Comparison of ENCODE assay signal across 13 cellular contexts in the genomic region with DNA sequence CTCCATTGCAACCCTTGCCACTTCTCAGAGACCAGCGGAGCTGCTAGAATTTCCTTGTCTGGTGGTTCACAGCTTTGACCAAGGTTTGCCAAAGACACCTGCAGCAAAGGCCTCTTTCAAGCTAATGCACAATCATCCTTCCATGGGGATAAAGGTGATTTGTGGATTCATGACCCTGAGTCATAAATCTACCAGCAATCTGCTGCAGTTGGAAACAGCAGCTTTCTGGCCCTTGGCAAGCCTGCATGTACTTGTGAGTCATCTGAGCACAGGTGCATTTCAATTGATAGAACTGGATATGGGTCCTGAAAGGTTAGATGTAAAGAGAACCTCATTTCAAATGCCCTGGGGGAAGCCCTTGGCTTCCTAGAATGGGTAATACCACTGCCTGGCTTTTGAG. TPM values are rescaled to one million over a fixed set of nuclear protein-coding genes. Genes with fewer than 3 reads are reported as not detected.
DNase-seq lines count a peak whose midpoint lies in the region; ATAC-seq, FAIRE-seq and TF ChIP-seq lines count a peak whose summit lies in the region.
"Had no signal": no experiment of that assay in that cellular context is flagged by ENCODE, and none has a peak within 500 bp of the region (broad histone marks: within the 10 kb centered on the region; RNA-seq: fewer than 3 reads in every experiment).

No MANE protein-coding gene starts in this region.

- peak overlapping the region; percentile 57 for H3K27ac Mint-ChIP-seq in activated CD4-positive, alpha-beta T cell treated with anti-CD3 and anti-CD28 coated beads, Interleukin-2, amount 10 ng/mL, durations not matched to agents 24 days and 14 days
- H3K27ac Mint-ChIP-seq in stimulated activated memory B cell treated with anti-CD40 and anti-IgM and Interleukin-4, amounts not matched to agents 10 μg/mL and 1 μg/mL and 100 μg/mL, for 72 hours, result peak overlapping the region; percentile 55

- no peak for TF ChIP-seq CTCF in bronchial epithelial cell (IDR thresholded peaks at IDR 0.05; ENCODE audit: insufficient read depth, low read length, severe bottlenecking)

- DNase-seq in activated CD4-positive, alpha-beta T cell treated with anti-CD3 and anti-CD28 coated beads, Interleukin-2, amount 10 ng/mL, durations not matched to agents 24 days and 14 days, result no peak
- DNase-seq in activated CD4-positive, alpha-beta T cell treated with anti-CD3 and anti-CD28 coated beads, Interleukin-2, amount 50 U/mL, for 4 hours, result no peak
- DNase-seq in NCI-H2196 treated with DMSO at 0.1 percent for 48 hours (lab: John Stamatoyannopoulos, UW; ENCODE audit: unreplicated experiment) (peak; percentile 70), bronchial epithelial cell (ENCODE audit: low read depth) (peak; percentile 91), head of caudate nucleus (no peak), islet precursor cell (no peak), NOMO-1 treated with DMSO at 0.1 percent for 48 hours (lab: John Stamatoyannopoulos, UW; ENCODE audit: unreplicated experiment) (no peak)
- DNase-seq: left ventricle myocardium inferior, NCI-H2029 treated with DMSO at 0.1 percent for 48 hours, tibial artery had no signal

- peaks cover 12% of the 10 kb centered on the region for H3K27me3 Mint-ChIP-seq in activated CD4-positive, alpha-beta T cell treated with anti-CD3 and anti-CD28 coated beads, Interleukin-2, amount 10 ng/mL, durations not matched to agents 24 days and 14 days
- no peaks in the 10 kb centered on the region for H3K27me3 Mint-ChIP-seq in stimulated activated memory B cell treated with anti-CD40 and anti-IgM and Interleukin-4, amounts not matched to agents 10 μg/mL and 1 μg/mL and 100 μg/mL, for 72 hours

- peaks cover 5% of the 10 kb centered on the region for H3K27me3 ChIP-seq in bronchial epithelial cell (ENCODE audit: control insufficient read depth, insufficient read depth, low read length)
- H3K27me3 ChIP-seq: tibial artery had no signal

- H3K9me3 Mint-ChIP-seq in activated CD4-positive, alpha-beta T cell treated with anti-CD3 and anti-CD28 coated beads, Interleukin-2, amount 10 ng/mL, durations not matched to agents 24 days and 14 days, result no peaks in the 10 kb centered on the region
- no peaks in the 10 kb centered on the region for H3K9me3 Mint-ChIP-seq in stimulated activated memory B cell treated with anti-CD40 and anti-IgM and Interleukin-4, amounts not matched to agents 10 μg/mL and 1 μg/mL and 100 μg/mL, for 72 hours

- no peak overlapping the region for H3K4me3 ChIP-seq in bronchial epithelial cell (ENCODE audit: low read depth, low read length)
- H3K4me3 ChIP-seq: GM12878, left ventricle myocardium inferior, SK-N-MC, tibial artery had no signal

- peak; percentile 96 for FAIRE-seq in bronchial epithelial cell (lab: Jason Lieb, UNC)
- FAIRE-seq: GM12878 had no signal

- intact Hi-C loops in activated CD4-positive, alpha-beta T cell treated with anti-CD3 and anti-CD28 coated beads, Interleukin-2, amount 10 ng/mL, durations not matched to agents 24 days and 14 days (cut with micrococcal nuclease), result no loop called here
- intact Hi-C loops in head of caudate nucleus (cut with DNase I), result no loop called here

- no peak for ATAC-seq in stimulated activated memory B cell treated with anti-CD40 and anti-IgM and Interleukin-4, amounts not matched to agents 10 μg/mL and 1 μg/mL and 100 μg/mL, for 72 hours
- ATAC-seq: GM12878 had no signal

- H3K4me3 Mint-ChIP-seq in activated CD4-positive, alpha-beta T cell treated with anti-CD3 and anti-CD28 coated beads, Interleukin-2, amount 10 ng/mL, durations not matched to agents 24 days and 14 days, result no peak overlapping the region
- H3K4me3 Mint-ChIP-seq in stimulated activated memory B cell treated with anti-CD40 and anti-IgM and Interleukin-4, amounts not matched to agents 10 μg/mL and 1 μg/mL and 100 μg/mL, for 72 hours, result no peak overlapping the region

- H3K4me1 Mint-ChIP-seq in activated CD4-positive, alpha-beta T cell treated with anti-CD3 and anti-CD28 coated beads, Interleukin-2, amount 10 ng/mL, durations not matched to agents 24 days and 14 days, result peaks cover 60% of the 10 kb centered on the region
- peaks cover 22% of the 10 kb centered on the region for H3K4me1 Mint-ChIP-seq in stimulated activated memory B cell treated with anti-CD40 and anti-IgM and Interleukin-4, amounts not matched to agents 10 μg/mL and 1 μg/mL and 100 μg/mL, for 72 hours

- H3K36me3 ChIP-seq in bronchial epithelial cell (ENCODE audit: control insufficient read depth, insufficient read depth, low read length), result no peaks in the 10 kb centered on the region
- H3K36me3 ChIP-seq: left ventricle myocardium inferior, tibial artery had no signal

- no peaks in the 10 kb centered on the region for H3K36me3 Mint-ChIP-seq in activated CD4-positive, alpha-beta T cell treated with anti-CD3 and anti-CD28 coated beads, Interleukin-2, amount 10 ng/mL, durations not matched to agents 24 days and 14 days (ENCODE audit: low read depth)
- no peaks in the 10 kb centered on the region for H3K36me3 Mint-ChIP-seq in stimulated activated memory B cell treated with anti-CD40 and anti-IgM and Interleukin-4, amounts not matched to agents 10 μg/mL and 1 μg/mL and 100 μg/mL, for 72 hours

RNA-seq across cellular contexts. Expression of a gene that starts 21.6 kb away (rescaled TPM):
- 112 and 113 TPM in 2 replicates for total RNA-seq in activated CD4-positive, alpha-beta T cell treated with anti-CD3 and anti-CD28 coated beads, Interleukin-2, amount 10 ng/mL, durations not matched to agents 24 days and 14 days
- under 0.01 and 0.13 TPM in 2 replicates for total RNA-seq in bronchial epithelial cell

Comparison
In these comparisons a context has a peak if more than half of its experiments do, and no peak if none do; other contexts are left out.
1. DNase-seq: peak in NCI-H2196 treated with DMSO at 0.1 percent for 48 hours (single experiment) and bronchial epithelial cell (single experiment); none in activated CD4-positive, alpha-beta T cell treated with anti-CD3 and anti-CD28 coated beads, Interleukin-2, amount 10 ng/mL, durations not matched to agents 24 days and 14 days (single experiment), activated CD4-positive, alpha-beta T cell treated with anti-CD3 and anti-CD28 coated beads, Interleukin-2, amount 50 U/mL, for 4 hours (0 of 2), head of caudate nucleus (0 of 42), islet precursor cell (single experiment) and NOMO-1 treated with DMSO at 0.1 percent for 48 hours (single experiment).
2. RNA of a gene that starts 21.6 kb away (total RNA-seq): 112 to 113 TPM in activated CD4-positive, alpha-beta T cell treated with anti-CD3 and anti-CD28 coated beads, Interleukin-2, amount 10 ng/mL, durations not matched to agents 24 days and 14 days; under 0.01 to 0.13 TPM in bronchial epithelial cell; every median in the first group is over 100 times any median in the second.